ENCODE assay signal across 24 cellular contexts in genomic region chr10:126940670-126941069, GRCh38. TPM values are rescaled to one million over a fixed set of nuclear protein-coding genes. Genes with fewer than 3 reads are reported as not detected.
DNase-seq lines count a peak whose midpoint lies in the region; ATAC-seq and TF ChIP-seq lines count a peak whose summit lies in the region.
"Had no signal": no experiment of that assay in that cellular context is flagged by ENCODE, and none has a peak within 500 bp of the region (broad histone marks: within the 10 kb centered on the region; RNA-seq: fewer than 3 reads in every experiment).

No MANE protein-coding gene starts in this region.

- H3K27ac Mint-ChIP-seq in activated naive CD4-positive, alpha-beta T cell treated with anti-CD3 and anti-CD28 coated beads, Interleukin-2, amount 50 U/mL, for 72 hours, result no peak overlapping the region
- H3K27ac Mint-ChIP-seq: CD4-positive, alpha-beta T cell had no signal

- no peaks in the 10 kb centered on the region for H3K36me3 Mint-ChIP-seq in activated naive CD4-positive, alpha-beta T cell treated with anti-CD3 and anti-CD28 coated beads, Interleukin-2, amount 50 U/mL, for 72 hours

- H3K27ac ChIP-seq in layer of hippocampus (ENCODE audit: low read depth, low read length) (peak overlapping the region; percentile 35), substantia nigra (ENCODE audit: low read depth, low read length, poor library complexity, severe bottlenecking) (peak overlapping the region; percentile 62)
- H3K27ac ChIP-seq: HL-60 had no signal

- DNase-seq in NCI-H146 (lab: John Stamatoyannopoulos, UW), result peak; percentile 94
- DNase-seq in substantia nigra (lab: John Stamatoyannopoulos, UW), result no peak
- DNase-seq in GM19238 (ENCODE audit: insufficient read length, low spot score), result no peak
- DNase-seq in cortex of kidney (lab: John Stamatoyannopoulos, UW), result no peak
- DNase-seq in activated naive CD4-positive, alpha-beta T cell treated with anti-CD3 and anti-CD28 coated beads, Interleukin-2, amount 50 U/mL, for 72 hours (ENCODE audit: low spot score in 2 of 2), result no peak
- DNase-seq: CD4-positive, alpha-beta T cell; COR-L47; DMS79; EL; GDM1; HCEC 1CT; NCI-H1092; NCI-H1417 treated with DMSO at 0.1 percent for 48 hours; NCI-H187 treated with DMSO at 0.1 percent for 48 hours; NCI-H2171 treated with DMSO at 0.1 percent for 48 hours; NCI-H345; NCI-H510A treated with DMSO at 0.1 percent for 48 hours; NCI-H774; NK-92 treated with Interleukin-12 subunit alpha and Interleukin-12 subunit beta, amount 100 ng/mL, for 24 hours; PC-3 had no signal

- peaks cover 6 to 8% of the 10 kb centered on the region in 2 donors for H3K9me3 Mint-ChIP-seq in activated naive CD4-positive, alpha-beta T cell treated with anti-CD3 and anti-CD28 coated beads, Interleukin-2, amount 50 U/mL, for 72 hours

- no peak for ATAC-seq in SK-N-SH treated with all-trans-retinoic acid at 6 μM for 48 hours
- no peak for ATAC-seq in activated naive CD4-positive, alpha-beta T cell treated with anti-CD3 and anti-CD28 coated beads, Interleukin-2, amount 50 U/mL, for 72 hours
- ATAC-seq: GM12878, PC-3 had no signal

- no peaks in the 10 kb centered on the region for H3K27me3 ChIP-seq in layer of hippocampus (ENCODE audit: control insufficient read depth, insufficient read depth, low read length)

TF ChIP-seq in SK-N-SH treated with all-trans-retinoic acid at 6 μM for 48 hours, 23 proteins besides CTCF, POLR2A, EP300 and RAD21:
- TF ChIP-seq RARB (CRISPR knock-in tag; IDR thresholded peaks at IDR 0.05), result no peak
- TF ChIP-seq ISL1 (CRISPR knock-in tag; IDR thresholded peaks at IDR 0.05), result no peak
- TF ChIP-seq GLIS3 (CRISPR knock-in tag; IDR thresholded peaks at IDR 0.05), result no peak
- TF ChIP-seq TCF4 (CRISPR knock-in tag; IDR thresholded peaks at IDR 0.05; ENCODE audit: borderline replicate concordance), result peak; percentile 34; the same call in 1 of the 2 replicates
- TF ChIP-seq CSDC2 (CRISPR knock-in tag; IDR thresholded peaks at IDR 0.05), result no peak
- TF ChIP-seq ZFP30 (CRISPR knock-in tag; IDR thresholded peaks at IDR 0.05), result no peak
- no peak for TF ChIP-seq POU6F1 (CRISPR knock-in tag; IDR thresholded peaks at IDR 0.05; ENCODE audit: borderline replicate concordance, low read depth)

RNA-seq across cellular contexts. Expression of gene DOCK1, which starts 35.4 kb away (rescaled TPM):
- total RNA-seq in activated naive CD4-positive, alpha-beta T cell treated with anti-CD3 and anti-CD28 coated beads, Interleukin-2, amount 50 U/mL, for 72 hours, result 1 to 10 TPM; 1.1 TPM
- total RNA-seq: CD4-positive, alpha-beta T cell had no signal
